ENCODE assay signal across 8 cellular contexts in genomic region chr5:34657550-34657921, GRCh38. TPM values are rescaled to one million over a fixed set of nuclear protein-coding genes. Genes with fewer than 3 reads are reported as not detected.
DNase-seq lines count a peak whose midpoint lies in the region; ATAC-seq, FAIRE-seq and TF ChIP-seq lines count a peak whose summit lies in the region.

No MANE protein-coding gene starts in this region.

- intact Hi-C loops in natural killer cell (cut with micrococcal nuclease) = no loop called here

- no peak for TF ChIP-seq CTCF in RWPE2 (IDR thresholded peaks at IDR 0.05; ENCODE audit: poor library complexity, severe bottlenecking)
- TF ChIP-seq CTCF in epithelial cell of proximal tubule (conservative IDR thresholded peaks at IDR 0.05; ENCODE audit: low read depth, low read length) = no peak
- no peak for TF ChIP-seq CTCF in natural killer cell (IDR thresholded peaks at IDR 0.05)
- TF ChIP-seq CTCF in D721Med (IDR thresholded peaks at IDR 0.05; ENCODE audit: insufficient read depth, missing control alignments) = no peak

- no peaks in the 10 kb centered on the region for H3K9me3 Mint-ChIP-seq in natural killer cell

- DNase-seq in DMS 273 (lab: John Stamatoyannopoulos, UW; ENCODE audit: unreplicated experiment) (peak; percentile 47), DMS 273 treated with DMSO at 0.1 percent for 48 hours (lab: John Stamatoyannopoulos, UW) (no peak), RWPE2 (ENCODE audit: low spot score) (peak; percentile 67), epithelial cell of proximal tubule (ENCODE audit: low read depth) (no peak), natural killer cell (no peak), superior temporal gyrus (ENCODE audit: extremely low spot score) (no peak), D721Med (ENCODE audit: insufficient read length, low spot score) (no peak)

- peak overlapping the region; percentile 78 for H3K4me3 Mint-ChIP-seq in natural killer cell

- peaks cover 19% of the 10 kb centered on the region for H3K4me1 ChIP-seq in RWPE2 (ENCODE audit: insufficient read depth, poor library complexity, severe bottlenecking)

- peaks cover 21 to 25% of the 10 kb centered on the region in 2 donors for H3K4me1 Mint-ChIP-seq in natural killer cell

- no peak for FAIRE-seq in D721Med (lab: Jason Lieb, UNC)

- peak overlapping the region; percentile 80 for H3K27ac ChIP-seq in RWPE2 (ENCODE audit: poor library complexity, severe bottlenecking)

- H3K27me3 ChIP-seq in RWPE2 (ENCODE audit: insufficient read depth, poor library complexity, severe bottlenecking) = no peaks in the 10 kb centered on the region

- no peak overlapping the region for H3K27ac Mint-ChIP-seq in natural killer cell

- peaks cover 22% of the 10 kb centered on the region for H3K36me3 ChIP-seq in RWPE2 (ENCODE audit: low read depth)

- H3K27me3 Mint-ChIP-seq in natural killer cell (ENCODE audit: low read depth in 2 of 2) = peaks cover 9 to 32% of the 10 kb centered on the region in 2 donors

- peak; percentile 46 for ATAC-seq in RWPE2 (ENCODE audit: low read depth)
- no peak for ATAC-seq in natural killer cell
- no peak for ATAC-seq in HG02840 (IDR thresholded peaks at IDR 0.05; ENCODE audit: low FRiP score, unreplicated experiment)

- H3K4me3 ChIP-seq in RWPE2 (ENCODE audit: severe bottlenecking) (peak overlapping the region; percentile 86), epithelial cell of proximal tubule (ENCODE audit: low read depth, low read length) (peak overlapping the region; percentile 87)

- no peaks in the 10 kb centered on the region for H3K9me3 ChIP-seq in RWPE2 (ENCODE audit: severe bottlenecking)

- H3K36me3 Mint-ChIP-seq in natural killer cell = no peaks in the 10 kb centered on the region

RNA-seq across cellular contexts. Expression of gene RAI14, which starts 1.4 kb away (rescaled TPM):
- 111 and 139 TPM in 2 replicates for total RNA-seq in epithelial cell of proximal tubule
- total RNA-seq in natural killer cell = 1 to 10 TPM in 2 of 3 donors, under 1 TPM in 1; 0.40 to 2.9 (median 2.8) TPM

Comparison
In these comparisons a context has a peak if more than half of its experiments do, and no peak if none do; other contexts are left out.
1. DNase-seq: peak in DMS 273 (single experiment) and RWPE2 (single experiment); none in DMS 273 treated with DMSO at 0.1 percent for 48 hours (single experiment), epithelial cell of proximal tubule (single experiment), natural killer cell (single experiment), superior temporal gyrus (single experiment) and D721Med (single experiment).
2. RNA of gene RAI14, which starts 1.4 kb away (total RNA-seq): 111 to 139 TPM in epithelial cell of proximal tubule; 0.40 to 2.9 TPM in natural killer cell; every median in the first group is over 10 times any median in the second.